ENCODE assay signal across 14 cellular contexts in the genomic region with DNA sequence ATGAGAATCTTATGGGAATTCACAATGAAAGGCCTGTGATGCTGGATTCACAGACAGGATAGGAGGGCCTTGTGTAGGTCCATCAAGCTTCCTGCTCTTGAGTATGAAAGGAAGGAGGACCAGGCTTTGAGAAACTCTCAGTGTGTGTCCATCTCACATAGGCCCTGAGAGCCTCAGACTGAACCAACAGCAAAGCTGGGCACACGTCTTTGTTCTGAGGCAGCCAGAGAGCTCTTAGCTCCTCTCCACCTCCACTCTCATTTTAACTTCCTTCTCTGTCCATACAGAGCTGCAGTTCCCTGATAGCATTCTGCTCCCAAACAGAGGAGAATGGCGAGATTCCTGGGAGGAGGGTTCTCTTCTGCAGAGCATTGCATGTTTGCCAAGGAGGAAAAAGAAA.
DNase-seq lines count a peak whose midpoint lies in the region; ATAC-seq, FAIRE-seq and TF ChIP-seq lines count a peak whose summit lies in the region.
"Had no signal": no experiment of that assay in that cellular context is flagged by ENCODE, and none has a peak within 500 bp of the region (broad histone marks: within the 10 kb centered on the region; RNA-seq: fewer than 3 reads in every experiment).

No MANE protein-coding gene starts in this region.

- H3K9ac ChIP-seq in KMS-11 (no peak overlapping the region), H1 (replicated peaks in 1 of 4; ENCODE audit: extremely low read depth in 1 of 4, low read depth in 3 of 4, low read length in 3 of 4) (no peak overlapping the region), mesendoderm (ENCODE audit: low read length) (no peak overlapping the region)

- 0 out of 2 replicates have a peak overlapping the region, but pooled peaks have one; percentile 4 for H3K18ac ChIP-seq in H1 (ENCODE audit: extremely low read depth, low read length)
- peak overlapping the region; percentile 25 for H3K18ac ChIP-seq in mesendoderm (ENCODE audit: low read length)

- TF ChIP-seq CTCF in KMS-11 (conservative IDR thresholded peaks at IDR 0.05; ENCODE audit: low read depth, low read length) = no peak
- TF ChIP-seq CTCF in H1 (IDR thresholded peaks at IDR 0.05; ENCODE audit: control extremely low read depth in 1 of 3, insufficient read depth in 1 of 3, low read depth in 1 of 3, low read length in 3 of 3) = no peak
- TF ChIP-seq CTCF in thyroid gland (IDR thresholded peaks at IDR 0.05) = no peak

- CTCF ChIA-PET in H1 (lab: Charles Lee; ENCODE audit: partially characterized antibody) = interaction anchor here (0.7 to 1.4 kb wide), 2 partner anchors 18 to 25 kb away, joined by 3 to 6 read pairs; no protein-coding TSS in a partner anchor

- H3K23ac ChIP-seq in H1 (ENCODE audit: insufficient read length) (no peak overlapping the region), mesendoderm (ENCODE audit: low read length) (no peak overlapping the region)

- H3K27me3 ChIP-seq in KMS-11 (ENCODE audit: insufficient read depth, low read depth) (no peaks in the 10 kb centered on the region), H1 (replicated peaks in 1 of 4; ENCODE audit: control insufficient read depth in 3 of 4, extremely low read depth in 1 of 4, insufficient read depth in 3 of 4, low read length in 3 of 4) (no peaks in the 10 kb centered on the region), mesendoderm (ENCODE audit: insufficient read depth, low read length, poor library complexity) (no peaks in the 10 kb centered on the region), thyroid gland (no peaks in the 10 kb centered on the region)
- H3K27me3 ChIP-seq: Peyer's patch, SJSA1 had no signal

- DNase-seq in H1 (ENCODE audit: low read depth in 1 of 2, low spot score in 2 of 2) (no peak), mesendoderm (no peak), thyroid gland (no peak)
- DNase-seq in stimulated activated CD4-positive, alpha-beta T cell treated with anti-CD3 and anti-CD28 coated beads, Interleukin-4, amount 100 ng/mL, for 4 hours = no peak
- DNase-seq: DMS79 treated with DMSO at 0.1 percent for 48 hours; GDM1; NCI-H1105; NCI-H748 treated with DMSO at 0.1 percent for 48 hours; NK-92 treated with Interleukin-12 subunit alpha and Interleukin-12 subunit beta, amount 100 ng/mL, for 24 hours; Peyer's patch had no signal

- H4K5ac ChIP-seq in H1 (ENCODE audit: insufficient read length, low read depth, low read length) (no peak overlapping the region), mesendoderm (ENCODE audit: low read length) (no peak overlapping the region)

- H4K8ac ChIP-seq in H1 (ENCODE audit: extremely low read depth, insufficient read depth, low read length) = no peak overlapping the region
- no peak overlapping the region for H4K8ac ChIP-seq in mesendoderm (ENCODE audit: low read depth, low read length)

- TF ChIP-seq RAD21 in H1 (IDR thresholded peaks at IDR 0.05 in 1 of 2, conservative IDR thresholded peaks at IDR 0.05 in 1 of 2; ENCODE audit: low read depth in 2 of 2, low read length in 2 of 2) = no peak

- no peaks in the 10 kb centered on the region for H3K36me3 ChIP-seq in KMS-11 (ENCODE audit: insufficient read depth)
- no peaks in the 10 kb centered on the region for H3K36me3 ChIP-seq in H1 (ENCODE audit: control insufficient read depth in 2 of 4, insufficient read depth in 4 of 4, low read length in 3 of 4)
- H3K36me3 ChIP-seq in mesendoderm (ENCODE audit: control insufficient read depth, insufficient read depth, low read length) = no peaks in the 10 kb centered on the region
- no peaks in the 10 kb centered on the region for H3K36me3 ChIP-seq in thyroid gland
- H3K36me3 ChIP-seq: Peyer's patch, SJSA1 had no signal

- no peak overlapping the region for H3K14ac ChIP-seq in H1 (ENCODE audit: insufficient read length)

- no peak overlapping the region for H3K4ac ChIP-seq in H1 (replicated peaks; ENCODE audit: insufficient read length, low read depth, low read length)
- no peak overlapping the region for H3K4ac ChIP-seq in mesendoderm (ENCODE audit: low read depth, low read length)

- H3K9me3 ChIP-seq in H1 (ENCODE audit: insufficient read depth in 2 of 2, low read depth in 1 of 2, low read length in 1 of 2) (no peaks in the 10 kb centered on the region), thyroid gland (no peaks in the 10 kb centered on the region)
- H3K9me3 ChIP-seq: SJSA1 had no signal

- POLR2A ChIA-PET in H1 (lab: Charles Lee; ENCODE audit: partially characterized antibody) = interaction anchor here (0.8 kb wide), 1 partner anchor 120 kb away, joined by 3 read pairs; no protein-coding TSS in a partner anchor

- no peak for TF ChIP-seq EP300 in H1 (IDR thresholded peaks at IDR 0.05; ENCODE audit: borderline replicate concordance in 1 of 2, low read depth in 2 of 2, low read length in 2 of 2)

- H3K56ac ChIP-seq in H1 (replicated peaks; ENCODE audit: insufficient read length, low read depth, low read length) (no peak overlapping the region), mesendoderm (ENCODE audit: low read length) (no peak overlapping the region)

- 90% methylated on average over 2 of the region's 2 CpGs; no CpG with 5 or more reads in 1 of the 2 experiments for WGBS in H1 (ENCODE audit: extremely low coverage in 1 of 2, insufficient coverage in 1 of 2, insufficient read length in 1 of 2, insufficient replicate concordance in 2 of 2, low coverage in 1 of 2, low lambda C conversion rate in 2 of 2, missing lambda C conversion rate in 1 of 2), 2 experiments
- no CpG with 5 or more reads among the region's 2 CpGs for WGBS in mesendoderm (ENCODE audit: extremely low coverage, insufficient coverage, low lambda C conversion rate)
- WGBS in thyroid gland, 2 donors = 70 to 82% methylated on average over 2 of the region's 2 CpGs

- no peak for ATAC-seq in HG02884 (IDR thresholded peaks at IDR 0.05; ENCODE audit: unreplicated experiment)

- no peak overlapping the region for H3K27ac ChIP-seq in KMS-11
- H3K27ac ChIP-seq in H1 (ENCODE audit: low read depth, low read length) = no peak overlapping the region
- no peak overlapping the region for H3K27ac ChIP-seq in mesendoderm (ENCODE audit: low read depth, low read length)
- H3K27ac ChIP-seq in temporal lobe (ENCODE audit: low read depth, low read length) = peak overlapping the region; percentile 30
- no peak overlapping the region for H3K27ac ChIP-seq in thyroid gland
- H3K27ac ChIP-seq: Peyer's patch, SJSA1 had no signal

- H3K23me2 ChIP-seq in H1 (ENCODE audit: low read depth, low read length) = no peaks in the 10 kb centered on the region

- no peak for FAIRE-seq in H1 (lab: Jason Lieb, UNC)

- H2BK12ac ChIP-seq in H1 (ENCODE audit: low read depth, low read length) = no peak overlapping the region

- H2BK120ac ChIP-seq in H1 (replicated peaks; ENCODE audit: low read depth, low read length) = no peak overlapping the region
- no peak overlapping the region for H2BK120ac ChIP-seq in mesendoderm (ENCODE audit: low read depth, low read length)

- TF ChIP-seq POLR2A in H1 (IDR thresholded peaks at IDR 0.05; ENCODE audit: control extremely low read depth in 1 of 2, low read depth in 2 of 2, low read length in 2 of 2) = no peak
- no peak for TF ChIP-seq POLR2A in thyroid gland (IDR thresholded peaks at IDR 0.05)

- H3K79me2 ChIP-seq in KMS-11 (ENCODE audit: insufficient read depth, low read depth) (no peaks in the 10 kb centered on the region), H1 (ENCODE audit: control insufficient read depth in 1 of 2, insufficient read depth in 2 of 2, low read length in 2 of 2) (no peaks in the 10 kb centered on the region), mesendoderm (ENCODE audit: control insufficient read depth, insufficient read depth, low read length) (no peaks in the 10 kb centered on the region)

- no peak overlapping the region for H4K91ac ChIP-seq in H1 (replicated peaks; ENCODE audit: insufficient read length, low read length)

- H3K4me1 ChIP-seq in KMS-11 (ENCODE audit: low read depth, poor library complexity, severe bottlenecking) (peaks cover 60% of the 10 kb centered on the region), H1 (replicated peaks in 1 of 4; ENCODE audit: control insufficient read depth in 3 of 4, insufficient read depth in 4 of 4, low read length in 3 of 4) (peaks cover 0 to 3% (median 1%) of the 10 kb centered on the region in 4 experiments; a peak in 2 of 7 replicates), mesendoderm (ENCODE audit: control insufficient read depth, low read depth, low read length) (no peaks in the 10 kb centered on the region), thyroid gland (no peaks in the 10 kb centered on the region)
- H3K4me1 ChIP-seq: Peyer's patch, SJSA1 had no signal

- H3K79me1 ChIP-seq in H1 (ENCODE audit: low read depth, low read length) = no peaks in the 10 kb centered on the region
- no peaks in the 10 kb centered on the region for H3K79me1 ChIP-seq in mesendoderm (ENCODE audit: low read length)

- H2AFZ ChIP-seq in KMS-11 (ENCODE audit: low read depth) (no peak overlapping the region), H1 (ENCODE audit: low read length) (no peak overlapping the region)

- H2AK5ac ChIP-seq in H1 (ENCODE audit: low read depth, low read length) (no peak overlapping the region), mesendoderm (ENCODE audit: low read length) (no peak overlapping the region)

- H2BK5ac ChIP-seq in H1 (ENCODE audit: low read depth, low read length) (no peak overlapping the region), mesendoderm (ENCODE audit: low read length) (no peak overlapping the region)

- peak overlapping the region; percentile 14; the same call in 1 of the 2 replicates for H3K4me2 ChIP-seq in KMS-11
- no peak overlapping the region for H3K4me2 ChIP-seq in H1 (ENCODE audit: insufficient read depth in 1 of 2, low read depth in 2 of 2, low read length in 2 of 2)
- no peak overlapping the region for H3K4me2 ChIP-seq in mesendoderm (ENCODE audit: low read length)

- no peaks in the 10 kb centered on the region for H4K20me1 ChIP-seq in KMS-11 (ENCODE audit: insufficient read depth)
- H4K20me1 ChIP-seq in H1 (replicated peaks in 1 of 2; ENCODE audit: control insufficient read depth in 1 of 2, insufficient read depth in 2 of 2, low read length in 2 of 2) = no peaks in the 10 kb centered on the region

- no peak overlapping the region for H3K4me3 ChIP-seq in KMS-11 (IDR thresholded peaks at IDR 0.05; ENCODE audit: insufficient read depth, low read depth, low read length)
- H3K4me3 ChIP-seq in H1 (ENCODE audit: extremely low read depth in 1 of 4, insufficient read depth in 2 of 4, low read depth in 3 of 4, low read length in 4 of 4) = no peak overlapping the region
- no peak overlapping the region for H3K4me3 ChIP-seq in mesendoderm (ENCODE audit: low read length)
- H3K4me3 ChIP-seq in thyroid gland (replicated peaks in 1 of 3) = no peak overlapping the region
- H3K4me3 ChIP-seq: Peyer's patch, SJSA1 had no signal

- no peak overlapping the region for H2BK15ac ChIP-seq in H1 (ENCODE audit: low read length)
- H2BK15ac ChIP-seq in mesendoderm (replicated peaks; ENCODE audit: low read depth) = no peak overlapping the region

- no peak overlapping the region for H2BK20ac ChIP-seq in H1 (ENCODE audit: low read length)

- intact Hi-C loops in thyroid gland (cut with DNase I) = no loop called here

TF ChIP-seq in H1, 55 proteins besides CTCF, POLR2A, EP300 and RAD21 (continues in another document):
- TF ChIP-seq NANOG (IDR thresholded peaks at IDR 0.05; ENCODE audit: insufficient read depth, low read depth, low read length, poor library complexity, severe bottlenecking) (no peak), EZH2 (IDR thresholded peaks at IDR 0.05; ENCODE audit: low read depth, low read length, severe bottlenecking) (no peak), MAFK (IDR thresholded peaks at IDR 0.05; ENCODE audit: low read depth, low read length) (no peak)
